ENCODE assay signal across 8 cellular contexts in the genomic region with DNA sequence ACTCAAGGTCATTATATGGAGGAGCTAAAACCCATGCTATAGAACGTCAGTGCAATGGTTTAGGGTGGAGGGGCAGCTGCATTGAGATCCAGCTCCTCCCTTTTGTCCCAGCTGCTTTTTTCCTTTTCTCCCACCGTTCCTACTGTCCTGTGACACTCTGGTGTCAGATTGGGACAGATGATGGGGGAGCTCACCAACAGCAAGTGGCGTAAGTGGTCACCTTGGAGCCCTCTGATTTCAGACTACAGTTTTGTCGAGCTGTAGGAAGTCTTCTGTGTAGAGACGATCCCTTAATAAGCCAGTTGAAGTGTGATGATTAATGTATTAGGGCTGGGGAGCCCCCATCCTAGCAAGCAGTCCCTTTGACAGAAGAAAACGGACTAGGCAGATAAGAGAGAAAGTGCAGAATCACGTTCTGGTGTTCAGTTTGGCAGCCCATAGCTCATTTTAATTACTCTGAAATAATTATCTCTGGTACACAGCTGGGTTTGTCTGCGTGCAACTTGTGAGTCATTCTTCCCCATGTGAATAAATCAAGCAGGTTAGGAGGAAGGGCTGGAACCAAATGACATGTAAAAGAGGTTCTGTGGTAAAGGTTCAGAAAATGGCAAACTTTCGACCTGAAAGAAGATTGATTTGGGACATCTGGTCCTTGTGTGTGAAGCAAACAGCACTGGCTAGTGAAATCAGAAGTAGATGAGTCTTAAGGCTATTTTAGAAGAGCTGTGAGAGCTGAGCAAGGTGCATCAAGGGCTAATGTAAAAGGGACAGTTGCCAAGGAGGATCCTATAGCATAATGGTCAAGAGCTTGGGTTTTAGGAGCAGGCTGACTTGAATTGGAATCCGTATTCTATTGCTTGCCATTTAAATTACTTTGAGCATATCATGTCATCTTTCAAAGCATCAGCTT.
DNase-seq lines count a peak whose midpoint lies in the region; ATAC-seq and TF ChIP-seq lines count a peak whose summit lies in the region.

No MANE protein-coding gene starts in this region.

- H3K4me3 Mint-ChIP-seq in endodermal cell: no peak overlapping the region

- no peaks in the 10 kb centered on the region for H3K9me2 ChIP-seq in Karpas-422 (replicated peaks; ENCODE audit: insufficient read depth, low read length)

- H3K4me1 ChIP-seq in Karpas-422 (ENCODE audit: low read length) (peaks cover 80% of the 10 kb centered on the region), left ventricle myocardium inferior (no peaks in the 10 kb centered on the region), endodermal cell (ENCODE audit: control insufficient read depth, insufficient read depth, low read length) (no peaks in the 10 kb centered on the region)

- intact Hi-C loops in left ventricle myocardium inferior (cut with micrococcal nuclease): no loop called here

- H3K27ac ChIP-seq in Karpas-422 (ENCODE audit: low read length) (peak overlapping the region; percentile 99), left ventricle myocardium inferior (replicated peaks) (no peak overlapping the region), endodermal cell (ENCODE audit: low read depth, low read length) (no peak overlapping the region)

- no peaks in the 10 kb centered on the region for H3K9me3 ChIP-seq in Karpas-422 (ENCODE audit: low read length)
- H3K9me3 ChIP-seq in left ventricle myocardium inferior (replicated peaks): no peaks in the 10 kb centered on the region
- no peaks in the 10 kb centered on the region for H3K9me3 ChIP-seq in endodermal cell (ENCODE audit: control insufficient read depth, low read length)

- peaks cover 5% of the 10 kb centered on the region for H3K27me3 Mint-ChIP-seq in endodermal cell (ENCODE audit: insufficient read depth)

- H3K9me3 Mint-ChIP-seq in endodermal cell: no peaks in the 10 kb centered on the region

- H4K20me1 ChIP-seq in Karpas-422 (ENCODE audit: insufficient read depth, low read depth, low read length): no peaks in the 10 kb centered on the region

- no peak overlapping the region for H3K27ac Mint-ChIP-seq in endodermal cell

- no peaks in the 10 kb centered on the region for H3K36me3 Mint-ChIP-seq in endodermal cell (ENCODE audit: low read depth)

- DNase-seq in SIG-M5 treated with dmso at 0.1 percent for 504 hours (lab: John Stamatoyannopoulos, UW; ENCODE audit: unreplicated experiment): peak; percentile 13
- no peak for DNase-seq in SIG-M5 (lab: John Stamatoyannopoulos, UW)
- peak; percentile 92 for DNase-seq in Karpas-422
- peak; percentile 57 for DNase-seq in renal cortical epithelial cell (ENCODE audit: low read depth)
- no peak for DNase-seq in SKM-1 treated with dmso at 0.1 percent for 144 hours (lab: John Stamatoyannopoulos, UW; ENCODE audit: unreplicated experiment)
- no peak for DNase-seq in left ventricle myocardium inferior
- no peak for DNase-seq in endodermal cell

- peak overlapping the region; percentile 13; the same call in 1 of the 2 replicates for H2AFZ ChIP-seq in Karpas-422 (ENCODE audit: low read length)

- peak; percentile 92 for ATAC-seq in HG02610 (IDR thresholded peaks at IDR 0.05; ENCODE audit: unreplicated experiment)

- peak overlapping the region; percentile 69 for H3K4me2 ChIP-seq in Karpas-422 (ENCODE audit: low read depth, low read length, poor library complexity, severe bottlenecking)

- no peak for TF ChIP-seq CTCF in left ventricle myocardium inferior (IDR thresholded peaks at IDR 0.05; ENCODE audit: borderline replicate concordance)
- TF ChIP-seq CTCF in endodermal cell (conservative IDR thresholded peaks at IDR 0.05): no peak

- peaks cover 4% of the 10 kb centered on the region for H3K4me1 Mint-ChIP-seq in endodermal cell

- H3K9ac ChIP-seq in Karpas-422 (ENCODE audit: low read length): peak overlapping the region; percentile 75
- no peak overlapping the region for H3K9ac ChIP-seq in endodermal cell (ENCODE audit: extremely low read depth, low read length, poor library complexity, severe bottlenecking)

- no peaks in the 10 kb centered on the region for H3K36me3 ChIP-seq in Karpas-422 (ENCODE audit: insufficient read depth, low read length)
- H3K36me3 ChIP-seq in left ventricle myocardium inferior: no peaks in the 10 kb centered on the region
- no peaks in the 10 kb centered on the region for H3K36me3 ChIP-seq in endodermal cell (ENCODE audit: control insufficient read depth, insufficient read depth, low read length)

- 83 to 87% methylated on average over 7 to 10 of the region's 10 CpGs for WGBS in endodermal cell (ENCODE audit: insufficient coverage in 1 of 2, insufficient read length in 1 of 2), 2 experiments

- H3K4me3 ChIP-seq in Karpas-422 (ENCODE audit: low read length) (peak overlapping the region; percentile 57), left ventricle myocardium inferior (no peak overlapping the region), endodermal cell (ENCODE audit: low read length) (no peak overlapping the region)

- no peaks in the 10 kb centered on the region for H3K27me3 ChIP-seq in Karpas-422 (ENCODE audit: low read length)
- H3K27me3 ChIP-seq in left ventricle myocardium inferior (ENCODE audit: low read depth): peaks cover 13% of the 10 kb centered on the region
- H3K27me3 ChIP-seq in endodermal cell (ENCODE audit: control insufficient read depth, insufficient read depth, low read length, poor library complexity, severe bottlenecking): no peaks in the 10 kb centered on the region

- no peaks in the 10 kb centered on the region for H3K79me2 ChIP-seq in Karpas-422 (ENCODE audit: low read length)

Comparison
In these comparisons a context has a peak if more than half of its experiments do, and no peak if none do; other contexts are left out.
1. DNase-seq: peak in SIG-M5 treated with dmso at 0.1 percent for 504 hours (single experiment), Karpas-422 (single experiment) and renal cortical epithelial cell (single experiment); none in SIG-M5 (single experiment), SKM-1 treated with dmso at 0.1 percent for 144 hours (single experiment), left ventricle myocardium inferior (single experiment) and endodermal cell (single experiment).